In the genomic region with DNA sequence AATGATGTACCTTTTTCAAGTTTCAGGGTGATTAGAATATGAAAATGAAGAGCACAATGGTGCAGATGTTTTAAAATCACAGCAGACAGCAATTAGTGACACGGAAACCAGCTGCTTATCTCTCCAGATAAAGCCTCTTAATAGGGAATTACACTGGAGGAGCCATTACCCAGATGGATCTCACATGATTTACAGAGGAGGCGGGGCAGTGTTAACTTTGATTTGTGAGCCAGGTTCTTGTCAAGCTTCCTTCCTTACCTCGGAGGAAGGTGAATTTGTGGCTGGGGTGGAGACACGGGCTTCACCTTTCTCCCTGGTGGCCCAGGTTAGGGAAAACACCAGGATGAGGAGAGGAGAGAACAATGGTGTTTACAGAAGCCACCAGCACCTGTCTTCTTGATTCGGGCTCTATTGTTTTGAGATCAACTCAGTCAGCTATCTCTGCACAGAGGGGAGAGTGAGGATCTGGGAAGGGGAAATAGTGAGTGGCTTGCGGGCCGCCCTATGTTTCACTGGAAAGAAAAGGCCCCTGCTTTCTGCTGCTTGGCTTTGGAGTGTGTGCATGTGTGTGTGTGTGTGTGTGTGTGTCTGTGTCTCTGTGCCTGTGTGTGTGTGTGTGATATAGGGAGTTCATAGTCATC, we compare ENCODE assay signal across 1 cellular context.
TF ChIP-seq lines count a peak whose summit lies in the region.

No MANE protein-coding gene starts in this region.

TF ChIP-seq in GM23338, 12 proteins besides CTCF, POLR2A, EP300 and RAD21 (continued from another document):
- TF ChIP-seq, protein P1, sequence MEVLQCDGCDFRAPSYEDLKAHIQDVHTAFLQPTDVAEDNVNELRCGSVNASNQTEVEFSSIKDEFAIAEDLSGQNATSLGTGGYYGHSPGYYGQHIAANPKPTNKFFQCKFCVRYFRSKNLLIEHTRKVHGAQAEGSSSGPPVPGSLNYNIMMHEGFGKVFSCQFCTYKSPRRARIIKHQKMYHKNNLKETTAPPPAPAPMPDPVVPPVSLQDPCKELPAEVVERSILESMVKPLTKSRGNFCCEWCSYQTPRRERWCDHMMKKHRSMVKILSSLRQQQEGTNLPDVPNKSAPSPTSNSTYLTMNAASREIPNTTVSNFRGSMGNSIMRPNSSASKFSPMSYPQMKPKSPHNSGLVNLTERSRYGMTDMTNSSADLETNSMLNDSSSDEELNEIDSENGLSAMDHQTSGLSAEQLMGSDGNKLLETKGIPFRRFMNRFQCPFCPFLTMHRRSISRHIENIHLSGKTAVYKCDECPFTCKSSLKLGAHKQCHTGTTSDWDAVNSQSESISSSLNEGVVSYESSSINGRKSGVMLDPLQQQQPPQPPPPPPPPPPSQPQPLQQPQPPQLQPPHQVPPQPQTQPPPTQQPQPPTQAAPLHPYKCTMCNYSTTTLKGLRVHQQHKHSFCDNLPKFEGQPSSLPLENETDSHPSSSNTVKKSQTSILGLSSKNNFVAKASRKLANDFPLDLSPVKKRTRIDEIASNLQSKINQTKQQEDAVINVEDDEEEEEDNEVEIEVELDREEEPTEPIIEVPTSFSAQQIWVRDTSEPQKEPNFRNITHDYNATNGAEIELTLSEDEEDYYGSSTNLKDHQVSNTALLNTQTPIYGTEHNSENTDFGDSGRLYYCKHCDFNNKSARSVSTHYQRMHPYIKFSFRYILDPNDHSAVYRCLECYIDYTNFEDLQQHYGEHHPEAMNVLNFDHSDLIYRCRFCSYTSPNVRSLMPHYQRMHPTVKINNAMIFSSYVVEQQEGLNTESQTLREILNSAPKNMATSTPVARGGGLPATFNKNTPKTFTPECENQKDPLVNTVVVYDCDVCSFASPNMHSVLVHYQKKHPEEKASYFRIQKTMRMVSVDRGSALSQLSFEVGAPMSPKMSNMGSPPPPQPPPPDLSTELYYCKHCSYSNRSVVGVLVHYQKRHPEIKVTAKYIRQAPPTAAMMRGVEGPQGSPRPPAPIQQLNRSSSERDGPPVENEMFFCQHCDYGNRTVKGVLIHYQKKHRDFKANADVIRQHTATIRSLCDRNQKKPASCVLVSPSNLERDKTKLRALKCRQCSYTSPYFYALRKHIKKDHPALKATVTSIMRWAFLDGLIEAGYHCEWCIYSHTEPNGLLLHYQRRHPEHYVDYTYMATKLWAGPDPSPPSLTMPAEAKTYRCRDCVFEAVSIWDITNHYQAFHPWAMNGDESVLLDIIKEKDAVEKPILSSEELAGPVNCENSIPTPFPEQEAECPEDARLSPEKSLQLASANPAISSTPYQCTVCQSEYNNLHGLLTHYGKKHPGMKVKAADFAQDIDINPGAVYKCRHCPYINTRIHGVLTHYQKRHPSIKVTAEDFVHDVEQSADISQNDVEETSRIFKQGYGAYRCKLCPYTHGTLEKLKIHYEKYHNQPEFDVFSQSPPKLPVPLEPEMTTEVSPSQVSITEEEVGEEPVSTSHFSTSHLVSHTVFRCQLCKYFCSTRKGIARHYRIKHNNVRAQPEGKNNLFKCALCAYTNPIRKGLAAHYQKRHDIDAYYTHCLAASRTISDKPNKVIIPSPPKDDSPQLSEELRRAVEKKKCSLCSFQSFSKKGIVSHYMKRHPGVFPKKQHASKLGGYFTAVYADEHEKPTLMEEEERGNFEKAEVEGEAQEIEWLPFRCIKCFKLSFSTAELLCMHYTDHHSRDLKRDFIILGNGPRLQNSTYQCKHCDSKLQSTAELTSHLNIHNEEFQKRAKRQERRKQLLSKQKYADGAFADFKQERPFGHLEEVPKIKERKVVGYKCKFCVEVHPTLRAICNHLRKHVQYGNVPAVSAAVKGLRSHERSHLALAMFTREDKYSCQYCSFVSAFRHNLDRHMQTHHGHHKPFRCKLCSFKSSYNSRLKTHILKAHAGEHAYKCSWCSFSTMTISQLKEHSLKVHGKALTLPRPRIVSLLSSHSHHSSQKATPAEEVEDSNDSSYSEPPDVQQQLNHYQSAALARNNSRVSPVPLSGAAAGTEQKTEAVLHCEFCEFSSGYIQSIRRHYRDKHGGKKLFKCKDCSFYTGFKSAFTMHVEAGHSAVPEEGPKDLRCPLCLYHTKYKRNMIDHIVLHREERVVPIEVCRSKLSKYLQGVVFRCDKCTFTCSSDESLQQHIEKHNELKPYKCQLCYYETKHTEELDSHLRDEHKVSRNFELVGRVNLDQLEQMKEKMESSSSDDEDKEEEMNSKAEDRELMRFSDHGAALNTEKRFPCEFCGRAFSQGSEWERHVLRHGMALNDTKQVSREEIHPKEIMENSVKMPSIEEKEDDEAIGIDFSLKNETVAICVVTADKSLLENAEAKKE (CRISPR knock-in tag; IDR thresholded peaks at IDR 0.05) = no peak
- TF ChIP-seq STAT1 (IDR thresholded peaks at IDR 0.05; ENCODE audit: unreplicated experiment) (no peak), CREB1 (CRISPR knock-in tag; IDR thresholded peaks at IDR 0.05; ENCODE audit: low read depth) (no peak), JUNB (IDR thresholded peaks at IDR 0.05; ENCODE audit: unreplicated experiment) (no peak), NANOG (IDR thresholded peaks at IDR 0.05; ENCODE audit: borderline replicate concordance) (no peak), EZH2 (IDR thresholded peaks at IDR 0.05; ENCODE audit: low read depth, unreplicated experiment) (no peak), EZH2phosphoT487 (IDR thresholded peaks at IDR 0.05; ENCODE audit: unreplicated experiment) (no peak), POLR2AphosphoS5 (IDR thresholded peaks at IDR 0.05; ENCODE audit: low read depth) (no peak)
- TF ChIP-seq, protein P2, sequence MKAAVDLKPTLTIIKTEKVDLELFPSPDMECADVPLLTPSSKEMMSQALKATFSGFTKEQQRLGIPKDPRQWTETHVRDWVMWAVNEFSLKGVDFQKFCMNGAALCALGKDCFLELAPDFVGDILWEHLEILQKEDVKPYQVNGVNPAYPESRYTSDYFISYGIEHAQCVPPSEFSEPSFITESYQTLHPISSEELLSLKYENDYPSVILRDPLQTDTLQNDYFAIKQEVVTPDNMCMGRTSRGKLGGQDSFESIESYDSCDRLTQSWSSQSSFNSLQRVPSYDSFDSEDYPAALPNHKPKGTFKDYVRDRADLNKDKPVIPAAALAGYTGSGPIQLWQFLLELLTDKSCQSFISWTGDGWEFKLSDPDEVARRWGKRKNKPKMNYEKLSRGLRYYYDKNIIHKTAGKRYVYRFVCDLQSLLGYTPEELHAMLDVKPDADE (IDR thresholded peaks at IDR 0.05) = no peak
